37 cellular contexts compared by ENCODE assay signal in the genomic region with DNA sequence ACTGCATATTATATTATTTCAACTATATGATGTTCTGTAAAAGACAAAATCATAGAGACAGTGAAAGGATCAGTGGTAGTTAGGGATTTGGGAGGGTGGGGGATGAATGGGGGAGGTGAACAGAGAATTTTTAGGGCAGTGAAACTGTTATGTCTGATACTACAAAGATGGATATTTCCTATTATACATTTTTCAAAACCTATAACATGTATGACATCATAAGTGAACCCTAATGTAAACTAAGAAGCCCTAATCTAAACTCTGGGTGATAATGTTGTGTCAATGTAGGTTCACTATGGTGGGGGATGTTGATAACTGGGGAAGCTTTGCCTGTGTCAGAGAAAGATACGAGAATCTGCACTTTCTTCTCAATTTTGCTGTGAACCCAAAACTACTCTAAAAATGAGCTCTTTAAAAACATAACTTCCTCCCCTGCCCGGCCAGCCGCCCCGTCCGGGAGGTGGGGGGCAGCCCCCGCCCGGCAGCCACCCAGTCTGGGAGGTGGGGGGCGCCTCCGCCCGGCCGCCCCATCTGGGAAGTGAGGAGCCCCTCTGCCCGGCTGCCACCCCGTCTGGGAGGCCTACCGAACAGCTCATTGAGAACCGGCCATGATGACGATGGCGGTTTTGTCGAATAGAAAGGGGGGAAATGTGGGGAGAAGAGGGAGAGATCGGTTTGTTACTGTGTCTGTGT.
A peak's percentile ranks its signal among the peaks of the same experiment; 100 is the strongest.
DNase-seq lines count a peak whose midpoint lies in the region; ATAC-seq, FAIRE-seq and TF ChIP-seq lines count a peak whose summit lies in the region.
"Had no signal": no experiment of that assay in that cellular context is flagged by ENCODE, and none has a peak within 500 bp of the region (broad histone marks: within the 10 kb centered on the region; RNA-seq: fewer than 3 reads in every experiment).

No MANE protein-coding gene starts in this region.

- no peak for ATAC-seq in HepG2
- no peak for ATAC-seq in right lobe of liver
- ATAC-seq in K562: no peak
- no peak for ATAC-seq in left ventricle myocardium superior
- ATAC-seq: A549; CD8-positive, alpha-beta T cell had no signal

- peak overlapping the region; percentile 74 for H3K27ac Mint-ChIP-seq in glutamatergic neuron (ENCODE audit: unreplicated experiment)
- H3K27ac Mint-ChIP-seq: B cell; CD14-positive monocyte; CD4-positive, alpha-beta memory T cell; CD4-positive, alpha-beta T cell; CD4-positive, CD25-positive, alpha-beta regulatory T cell; CD8-positive, alpha-beta memory T cell; CD8-positive, alpha-beta T cell had no signal

- no peak for FAIRE-seq in HepG2 (lab: Jason Lieb, UNC)
- no peak for FAIRE-seq in K562 (lab: Jason Lieb, UNC)
- FAIRE-seq: A204.1, A549, D721Med had no signal

- intact Hi-C loops in HepG2 (cut with micrococcal nuclease; ENCODE audit: unreplicated experiment) (no loop called here), right lobe of liver (cut with DNase I) (no loop called here), K562 (cut with micrococcal nuclease) (no loop called here), left ventricle myocardium superior (cut with micrococcal nuclease) (no loop called here), OCI-LY7 (cut with micrococcal nuclease; ENCODE audit: unreplicated experiment) (no loop called here)

- TF ChIP-seq CTCF in HepG2 (CRISPR knock-in tag; IDR thresholded peaks at IDR 0.05) (no peak), right lobe of liver (IDR thresholded peaks at IDR 0.05) (no peak), K562 (IDR thresholded peaks at IDR 0.05 in 2 of 3, conservative IDR thresholded peaks at IDR 0.05 in 1 of 3; ENCODE audit: insufficient read depth in 2 of 3, low read depth in 1 of 3, low read length in 3 of 3) (no peak), glutamatergic neuron (IDR thresholded peaks at IDR 0.05; ENCODE audit: partially characterized antibody, unreplicated experiment) (no peak), OCI-LY7 (conservative IDR thresholded peaks at IDR 0.05; ENCODE audit: low read length) (no peak)

- no peaks in the 10 kb centered on the region for H3K9me1 ChIP-seq in K562 (ENCODE audit: control insufficient read depth, insufficient read depth, low read length)

- H4K20me1 ChIP-seq in HepG2 (ENCODE audit: insufficient read depth, low read length) (no peaks in the 10 kb centered on the region), K562 (replicated peaks; ENCODE audit: control insufficient read depth, insufficient read depth, low read length) (no peaks in the 10 kb centered on the region), OCI-LY7 (ENCODE audit: insufficient read depth, low read length) (no peaks in the 10 kb centered on the region)
- H4K20me1 ChIP-seq: BLaER1; BLaER1 treated with 17β-estradiol and CSF1 and Interleukin-3, amounts not matched to agents 10 nM and 100 nM had no signal

- TF ChIP-seq RAD21 in HepG2 (CRISPR knock-in tag; IDR thresholded peaks at IDR 0.05) (no peak), K562 (CRISPR knock-in tag; conservative IDR thresholded peaks at IDR 0.05 in 1 of 2, IDR thresholded peaks at IDR 0.05 in 1 of 2) (no peak)

- H3K4me1 ChIP-seq in HepG2 (ENCODE audit: insufficient read depth, low read length): no peaks in the 10 kb centered on the region
- H3K4me1 ChIP-seq in right lobe of liver: no peaks in the 10 kb centered on the region
- H3K4me1 ChIP-seq in K562 (replicated peaks in 1 of 2; ENCODE audit: control insufficient read depth in 2 of 2, insufficient read depth in 2 of 2, low read length in 2 of 2): peaks cover 0 to 3% of the 10 kb centered on the region in 2 experiments; a peak in 1 of 5 replicates
- no peaks in the 10 kb centered on the region for H3K4me1 ChIP-seq in OCI-LY7 (ENCODE audit: insufficient read depth, low read length, poor library complexity, severe bottlenecking)
- H3K4me1 ChIP-seq: A549, BE2C, Caco-2 had no signal

- peaks cover 5% of the 10 kb centered on the region for H3K9me3 Mint-ChIP-seq in glutamatergic neuron (ENCODE audit: unreplicated experiment)
- H3K9me3 Mint-ChIP-seq: CD14-positive monocyte; CD4-positive, alpha-beta memory T cell; CD4-positive, alpha-beta T cell; CD4-positive, CD25-positive, alpha-beta regulatory T cell; CD8-positive, alpha-beta memory T cell; CD8-positive, alpha-beta T cell had no signal

- H3K36me3 Mint-ChIP-seq in glutamatergic neuron (ENCODE audit: unreplicated experiment): peaks cover 9% of the 10 kb centered on the region
- H3K36me3 Mint-ChIP-seq: CD14-positive monocyte; CD4-positive, alpha-beta memory T cell; CD4-positive, CD25-positive, alpha-beta regulatory T cell; CD8-positive, alpha-beta memory T cell; CD8-positive, alpha-beta T cell had no signal

- H3K9ac ChIP-seq in HepG2 (ENCODE audit: insufficient read depth, low read depth, low read length): no peak overlapping the region
- H3K9ac ChIP-seq in K562 (ENCODE audit: insufficient read depth in 1 of 2, low read depth in 2 of 2, low read length in 2 of 2): no peak overlapping the region
- H3K9ac ChIP-seq: BLaER1; BLaER1 treated with 17β-estradiol and CSF1 and Interleukin-3, amounts not matched to agents 10 nM and 100 nM had no signal

- H3K79me2 ChIP-seq in HepG2 (ENCODE audit: insufficient read depth, low read length) (no peaks in the 10 kb centered on the region), K562 (ENCODE audit: control insufficient read depth, insufficient read depth, low read length) (no peaks in the 10 kb centered on the region), OCI-LY7 (ENCODE audit: insufficient read depth, low read depth, low read length) (no peaks in the 10 kb centered on the region)

- no peaks in the 10 kb centered on the region for H3K36me3 ChIP-seq in HepG2 (replicated peaks in 1 of 2; ENCODE audit: control insufficient read depth in 1 of 2, insufficient read depth in 2 of 2, low read length in 2 of 2)
- H3K36me3 ChIP-seq in right lobe of liver: no peaks in the 10 kb centered on the region
- H3K36me3 ChIP-seq in K562 (ENCODE audit: control insufficient read depth, insufficient read depth, low read length): no peaks in the 10 kb centered on the region
- no peaks in the 10 kb centered on the region for H3K36me3 ChIP-seq in OCI-LY7 (ENCODE audit: insufficient read depth, low read length)
- H3K36me3 ChIP-seq: BE2C; BLaER1; BLaER1 treated with 17β-estradiol and CSF1 and Interleukin-3, amounts not matched to agents 10 nM and 100 nM had no signal

- no peak overlapping the region for H2AFZ ChIP-seq in HepG2 (ENCODE audit: low read length)
- H2AFZ ChIP-seq in K562 (ENCODE audit: low read depth, low read length): 0 out of 2 replicates have a peak overlapping the region, but pooled peaks have one; percentile 23
- H2AFZ ChIP-seq in OCI-LY7 (ENCODE audit: low read length): no peak overlapping the region

- TF ChIP-seq EP300 in HepG2 (IDR thresholded peaks at IDR 0.05; ENCODE audit: low read depth in 2 of 2, low read length in 2 of 2) (no peak), HepG2 (CRISPR knock-in tag; IDR thresholded peaks at IDR 0.05; ENCODE audit: borderline replicate concordance) (no peak), K562 (IDR thresholded peaks at IDR 0.05; ENCODE audit: low read length) (no peak)

- no peaks in the 10 kb centered on the region for H3K9me2 ChIP-seq in OCI-LY7 (ENCODE audit: insufficient read depth, low read length)

- in situ Hi-C loops in HepG2 (cut with HindIII; ENCODE audit: extremely low pct_ligation_motif_present, low pct_unique_long_range_greater_than_20kb) (no loop called here), K562 (cut with MboI) (no loop called here)

- H3K4me2 ChIP-seq in HepG2 (ENCODE audit: low read depth, low read length) (no peak overlapping the region), K562 (ENCODE audit: insufficient read depth, low read length) (no peak overlapping the region), OCI-LY7 (ENCODE audit: low read length) (no peak overlapping the region)
- H3K4me2 ChIP-seq: A549; BLaER1; BLaER1 treated with 17β-estradiol and CSF1 and Interleukin-3, amounts not matched to agents 10 nM and 100 nM had no signal

- H3K4me3 ChIP-seq in HepG2 (replicated peaks in 1 of 3; ENCODE audit: insufficient read depth in 1 of 3, low read depth in 2 of 3, low read length in 3 of 3) (no peak overlapping the region), right lobe of liver (no peak overlapping the region), K562 (no peak overlapping the region), OCI-LY7 (ENCODE audit: low read depth, low read length, poor library complexity, severe bottlenecking) (no peak overlapping the region)
- H3K4me3 ChIP-seq: A549; BLaER1; BLaER1 treated with 17β-estradiol and CSF1 and Interleukin-3, amounts not matched to agents 10 nM and 100 nM had no signal

- POLR2A ChIA-PET in HepG2 (lab: Yijun Ruan, JAX): no interaction called here
- POLR2A ChIA-PET in K562 (lab: Yijun Ruan, JAX): interaction anchor here (1.2 kb wide), 1 partner anchor 104 kb away, joined by 3 read pairs; no protein-coding TSS in a partner anchor
- POLR2A ChIA-PET in OCI-LY7 (lab: Charles Lee): no interaction called here

- TF ChIP-seq POLR2A in HepG2 (IDR thresholded peaks at IDR 0.05; ENCODE audit: insufficient read depth in 1 of 2, low read depth in 2 of 2, low read length in 2 of 2): no peak
- no peak for TF ChIP-seq POLR2A in right lobe of liver (IDR thresholded peaks at IDR 0.05)
- TF ChIP-seq POLR2A in K562 (conservative IDR thresholded peaks at IDR 0.05): no peak

- H3K9me3 ChIP-seq in HepG2 (ENCODE audit: low read length) (no peaks in the 10 kb centered on the region), right lobe of liver (no peaks in the 10 kb centered on the region), K562 (replicated peaks; ENCODE audit: control insufficient read depth, insufficient read depth, low read depth, low read length) (no peaks in the 10 kb centered on the region), OCI-LY7 (ENCODE audit: low read length) (no peaks in the 10 kb centered on the region)
- H3K9me3 ChIP-seq: A549, BE2C, BLaER1, Caco-2 had no signal

- BruUV-seq in HepG2 (replicated peaks; lab: Mats Ljungman, UMichigan) (no TSS peak), K562 (replicated peaks; lab: Mats Ljungman, UMichigan) (no TSS peak), OCI-LY7 (replicated peaks; lab: Mats Ljungman, UMichigan) (no TSS peak)

- 24% methylated on average over 17 of the region's 19 CpGs for WGBS in HepG2 (ENCODE audit: low lambda C conversion rate)
- WGBS in right lobe of liver (ENCODE audit: insufficient coverage, low coverage, low lambda C conversion rate, missing lambda C conversion rate): 87% methylated on average over 12 of the region's 19 CpGs
- 8% methylated on average over 18 of the region's 19 CpGs for WGBS in K562 (ENCODE audit: insufficient coverage, low coverage, missing lambda C conversion rate)

- 0 out of 5 replicates have a peak, but pooled peaks cover 0 to 3% of the 10 kb centered on the region in 2 experiments for H3K27me3 ChIP-seq in HepG2 (ENCODE audit: control insufficient read depth in 1 of 2, insufficient read depth in 2 of 2, low read length in 2 of 2)
- H3K27me3 ChIP-seq in right lobe of liver: no peaks in the 10 kb centered on the region
- no peaks in the 10 kb centered on the region for H3K27me3 ChIP-seq in K562 (ENCODE audit: control insufficient read depth in 2 of 2, insufficient read depth in 2 of 2, low read length in 2 of 2)
- H3K27me3 ChIP-seq: BE2C; BLaER1; BLaER1 treated with 17β-estradiol and CSF1 and Interleukin-3, amounts not matched to agents 10 nM and 100 nM had no signal

- H3K4me3 Mint-ChIP-seq in glutamatergic neuron (ENCODE audit: unreplicated experiment): no peak overlapping the region
- H3K4me3 Mint-ChIP-seq: B cell; CD14-positive monocyte; CD4-positive, alpha-beta memory T cell; CD4-positive, alpha-beta T cell; CD4-positive, CD25-positive, alpha-beta regulatory T cell; CD8-positive, alpha-beta memory T cell; CD8-positive, alpha-beta T cell had no signal

- no peaks in the 10 kb centered on the region for H3K27me3 Mint-ChIP-seq in glutamatergic neuron (ENCODE audit: unreplicated experiment)
- H3K27me3 Mint-ChIP-seq: B cell; CD4-positive, alpha-beta T cell had no signal

- CTCF ChIA-PET in HepG2 (lab: Yijun Ruan, JAX; ENCODE audit: low intra/inter-chr PET ratio, low total read pairs): no interaction called here
- CTCF ChIA-PET in K562 (lab: Yijun Ruan, JAX; ENCODE audit: low intra/inter-chr PET ratio): no interaction called here
- CTCF ChIA-PET in OCI-LY7 (lab: Charles Lee; ENCODE audit: unreplicated experiment): no interaction called here

- DNase-seq in HepG2 (ENCODE audit: low spot score) (no peak), right lobe of liver (no peak), K562 (ENCODE audit: extremely low read depth in 1 of 4, low spot score in 3 of 4) (no peak), glutamatergic neuron (no peak), mesenteric fat pad (ENCODE audit: low spot score) (peak; percentile 73), left ventricle myocardium superior (no peak), NCI-H82 (lab: John Stamatoyannopoulos, UW) (no peak), OCI-LY7 (ENCODE audit: low spot score) (no peak)
- DNase-seq: 8988T; ACHN; AML-193; BE2C; C1 segment of cervical spinal cord; Caco-2; Calu3; CD4-positive, alpha-beta memory T cell; CD4-positive, alpha-beta T cell; CD4-positive, CD25-positive, alpha-beta regulatory T cell; CD8-positive, alpha-beta memory T cell; CD8-positive, alpha-beta T cell; COR-L47; DMS 273 treated with DMSO at 0.1 percent for 48 hours; DMS153; DMS53; DMS79; DMS79 treated with DMSO at 0.1 percent for 48 hours; DND-41; EL had no signal

- no peaks in the 10 kb centered on the region for H3K4me1 Mint-ChIP-seq in glutamatergic neuron (ENCODE audit: low read depth, unreplicated experiment)
- H3K4me1 Mint-ChIP-seq: B cell; CD14-positive monocyte; CD4-positive, alpha-beta memory T cell; CD4-positive, CD25-positive, alpha-beta regulatory T cell; CD8-positive, alpha-beta memory T cell had no signal

- H3K27ac ChIP-seq in HepG2 (ENCODE audit: extremely low read length, insufficient read depth, low read length) (no peak overlapping the region), right lobe of liver (no peak overlapping the region), K562 (ENCODE audit: extremely low read depth, low read depth, low read length) (no peak overlapping the region; the same call in 2 of the 3 replicates), OCI-LY7 (ENCODE audit: low read depth, low read length, poor library complexity, severe bottlenecking) (no peak overlapping the region)
- H3K27ac ChIP-seq: 22Rv1; A549; BLaER1; BLaER1 treated with 17β-estradiol and CSF1 and Interleukin-3, amounts not matched to agents 10 nM and 100 nM; C4-2B had no signal

Comparison
In these comparisons a context has a peak if more than half of its experiments do, and no peak if none do; other contexts are left out.
1. Of the 241 proteins assayed by ChIP-seq in both HepG2 and K562: peak only in HepG2: HNRNPK; only in K562: none; in both: none; in neither: 238; mixed calls (peak in some experiments, not most) for 2.